In the genomic region with DNA sequence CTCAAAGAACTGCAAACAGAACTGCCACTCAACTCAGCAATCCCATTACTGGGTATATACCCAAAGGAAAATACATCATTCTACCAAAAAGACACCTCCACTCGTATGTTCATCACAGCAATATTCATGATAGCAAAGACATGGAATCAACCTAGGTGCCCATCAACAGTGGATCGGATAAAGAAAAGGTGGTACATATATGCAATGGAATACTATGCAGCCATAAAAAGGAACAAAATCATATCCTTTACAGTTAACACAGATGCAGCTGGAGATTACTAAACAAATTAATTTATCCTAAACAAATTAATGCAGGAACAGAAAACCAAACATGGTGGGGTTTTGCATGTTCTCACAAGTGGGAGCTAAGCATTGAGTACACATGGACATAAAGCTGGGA, we compare ENCODE assay signal across 8 cellular contexts.
"Had no signal": no experiment of that assay in that cellular context is flagged by ENCODE, and none has a peak within 500 bp of the region (broad histone marks: within the 10 kb centered on the region; RNA-seq: fewer than 3 reads in every experiment).

No MANE protein-coding gene starts in this region.

- H3K9me3 ChIP-seq: HAP-1 had no signal

- H3K4me3 ChIP-seq: GM23248, HAP-1 had no signal

- H2AFZ ChIP-seq: GM23248 had no signal

- H3K27ac ChIP-seq: GM23248, KMS-11 had no signal

- H3K4me1 ChIP-seq: HAP-1 had no signal

- H3K9ac ChIP-seq: GM23248, KMS-11 had no signal

- H3K4me2 ChIP-seq: KMS-11 had no signal

- DNase-seq: GM23248, GOT3, H7, IMR-90, KBM-7 had no signal

- H3K36me3 ChIP-seq: HAP-1 had no signal

- ATAC-seq: HCT116 had no signal
